Comparison of ENCODE assay signal across 9 cellular contexts in genomic region chr11:22828373-22828772, GRCh38. TPM values are rescaled to one million over a fixed set of nuclear protein-coding genes. Genes with fewer than 3 reads are reported as not detected.
DNase-seq lines count a peak whose midpoint lies in the region; FAIRE-seq and TF ChIP-seq lines count a peak whose summit lies in the region.
"Had no signal": no experiment of that assay in that cellular context is flagged by ENCODE, and none has a peak within 500 bp of the region (broad histone marks: within the 10 kb centered on the region; RNA-seq: fewer than 3 reads in every experiment).

No MANE protein-coding gene starts in this region.

- TF ChIP-seq POLR2A in esophagus muscularis mucosa (IDR thresholded peaks at IDR 0.05; ENCODE audit: low read depth) (no peak), sigmoid colon (IDR thresholded peaks at IDR 0.05) (no peak)

- FAIRE-seq in D721Med (lab: Jason Lieb, UNC) = no peak

- H3K27me3 ChIP-seq in esophagus muscularis mucosa (no peaks in the 10 kb centered on the region), tibial artery (no peaks in the 10 kb centered on the region), sigmoid colon (no peaks in the 10 kb centered on the region)

- H3K36me3 ChIP-seq in esophagus muscularis mucosa (peaks cover 0 to 27% (median 15%) of the 10 kb centered on the region in 4 donors), tibial artery (peaks cover 19 to 35% (median 30%) of the 10 kb centered on the region in 3 donors), sigmoid colon (peaks cover 0 to 30% (median under 1%) of the 10 kb centered on the region in 4 donors)

- H3K27ac Mint-ChIP-seq in activated naive CD4-positive, alpha-beta T cell treated with anti-CD3 and anti-CD28 coated beads for 36 hours = peak overlapping the region; percentile 56

- no peak for TF ChIP-seq CTCF in esophagus muscularis mucosa (IDR thresholded peaks at IDR 0.05)
- TF ChIP-seq CTCF in tibial artery (IDR thresholded peaks at IDR 0.05) = no peak
- no peak for TF ChIP-seq CTCF in D721Med (IDR thresholded peaks at IDR 0.05; ENCODE audit: insufficient read depth, missing control alignments)
- no peak for TF ChIP-seq CTCF in sigmoid colon (IDR thresholded peaks at IDR 0.05)

- peaks cover 13% of the 10 kb centered on the region for H3K4me1 Mint-ChIP-seq in activated naive CD4-positive, alpha-beta T cell treated with anti-CD3 and anti-CD28 coated beads for 36 hours (ENCODE audit: low read depth)

- CTCF ChIA-PET in activated naive CD4-positive, alpha-beta T cell treated with anti-CD3 and anti-CD28 coated beads for 36 hours (lab: Charles Lee) = interaction anchor here (0.7 to 2.9 kb wide), 4 partner anchors 10 to 204 kb away, joined by 3 to 13 read pairs (median 8); no protein-coding TSS in a partner anchor

- H3K4me3 Mint-ChIP-seq in activated naive CD4-positive, alpha-beta T cell treated with anti-CD3 and anti-CD28 coated beads for 36 hours = peak overlapping the region; percentile 88

- DNase-seq in activated naive CD4-positive, alpha-beta T cell treated with anti-CD3 and anti-CD28 coated beads for 36 hours = no peak
- no peak for DNase-seq in activated naive CD4-positive, alpha-beta T cell treated with anti-CD3 and anti-CD28 coated beads, Interleukin-2, amount 50 U/mL, for 16 hours
- DNase-seq in SW480 (ENCODE audit: low spot score) (peak; percentile 3), esophagus muscularis mucosa (ENCODE audit: extremely low spot score) (no peak), tibial artery (no peak), D721Med (ENCODE audit: insufficient read length, low spot score) (no peak), AG08395 (ENCODE audit: low spot score) (no peak), sigmoid colon (no peak)
- DNase-seq: activated CD4-positive, alpha-beta T cell treated with anti-CD3 and anti-CD28 coated beads for 4 hours had no signal

- H3K4me3 ChIP-seq in esophagus muscularis mucosa (peak overlapping the region in 3 of 4 donors; percentile 74 to 90 (median 90)), tibial artery (peak overlapping the region; percentile 89), sigmoid colon (peak overlapping the region in 1 of 4 donors; percentile 91)

- no peaks in the 10 kb centered on the region for H3K27me3 Mint-ChIP-seq in activated naive CD4-positive, alpha-beta T cell treated with anti-CD3 and anti-CD28 coated beads for 36 hours (ENCODE audit: low read depth)

- TF ChIP-seq EP300 in esophagus muscularis mucosa (IDR thresholded peaks at IDR 0.05) = no peak
- no peak for TF ChIP-seq EP300 in sigmoid colon (IDR thresholded peaks at IDR 0.05)

- intact Hi-C loops in activated naive CD4-positive, alpha-beta T cell treated with anti-CD3 and anti-CD28 coated beads for 36 hours (cut with micrococcal nuclease) = loop anchor here (2.0 kb wide), 1 partner anchor 42 kb away; no protein-coding TSS in a partner anchor
- intact Hi-C loops in esophagus muscularis mucosa (cut with DNase I) (loop anchor here (10.0 kb wide), 1 partner anchor 204 kb away; the partner anchor contains the start of gene FANCF), tibial artery (cut with DNase I; ENCODE audit: low total_unique reads) (no loop called here), sigmoid colon (cut with DNase I) (loop anchor here (5.0 kb wide), 1 partner anchor 201 kb away; the partner anchor contains the start of gene FANCF)

- H3K36me3 Mint-ChIP-seq in activated naive CD4-positive, alpha-beta T cell treated with anti-CD3 and anti-CD28 coated beads for 36 hours (ENCODE audit: low read depth) = peaks cover 20% of the 10 kb centered on the region

- H3K4me1 ChIP-seq in esophagus muscularis mucosa = peaks cover 4 to 16% (median 12%) of the 10 kb centered on the region in 4 donors
- H3K4me1 ChIP-seq in tibial artery = peaks cover 0 to 18% (median 0%) of the 10 kb centered on the region in 4 donors
- peaks cover 0 to 13% (median 3%) of the 10 kb centered on the region in 4 donors for H3K4me1 ChIP-seq in sigmoid colon

- H3K9me3 ChIP-seq in esophagus muscularis mucosa = no peaks in the 10 kb centered on the region
- H3K9me3 ChIP-seq in tibial artery = no peaks in the 10 kb centered on the region
- H3K9me3 ChIP-seq in sigmoid colon = no peaks in the 10 kb centered on the region

- WGBS in esophagus muscularis mucosa = 69% methylated on average over 6 of the region's 6 CpGs
- 55 to 56% methylated on average over 6 of the region's 6 CpGs for WGBS in sigmoid colon, 2 donors

- H3K9me3 Mint-ChIP-seq in activated naive CD4-positive, alpha-beta T cell treated with anti-CD3 and anti-CD28 coated beads for 36 hours = no peaks in the 10 kb centered on the region

- no peak overlapping the region for H3K27ac ChIP-seq in esophagus muscularis mucosa (replicated peaks in 1 of 4)
- H3K27ac ChIP-seq in tibial artery = no peak overlapping the region
- no peak overlapping the region for H3K27ac ChIP-seq in sigmoid colon

RNA-seq across cellular contexts. Expression of gene SVIP, which starts 1.2 kb away (rescaled TPM):
- total RNA-seq in activated naive CD4-positive, alpha-beta T cell treated with anti-CD3 and anti-CD28 coated beads for 36 hours = 10 to 100 TPM; 81.2 to 84.2 TPM
- 10 to 100 TPM in 3 of 4 donors, 1 to 10 TPM in 1; 7.9 to 17.0 (median 12.8) TPM for total RNA-seq in esophagus muscularis mucosa
- 10 to 100 TPM in 3 of 4 donors, 1 to 10 TPM in 1; 6.9 to 16.8 (median 12.0) TPM for total RNA-seq in sigmoid colon
- polyA plus RNA-seq in sigmoid colon = 10 to 100 TPM in 2 of 3 donors, 1 to 10 TPM in 1; 9.7 to 17.1 (median 16.2) TPM

RNA-seq across cellular contexts. Expression of gene CCDC179, which starts 31.9 kb away (rescaled TPM):
- not detected for total RNA-seq in activated naive CD4-positive, alpha-beta T cell treated with anti-CD3 and anti-CD28 coated beads for 36 hours
- not detected for total RNA-seq in esophagus muscularis mucosa
- total RNA-seq in sigmoid colon = not detected
- polyA plus RNA-seq in sigmoid colon = not detected

Comparison
In these comparisons a context has a peak if more than half of its experiments do, and no peak if none do; other contexts are left out.
1. RNA of gene SVIP, which starts 1.2 kb away (total RNA-seq): 81.2 to 84.2 TPM in activated naive CD4-positive, alpha-beta T cell treated with anti-CD3 and anti-CD28 coated beads for 36 hours; 7.9 to 17.0 TPM in esophagus muscularis mucosa and 6.9 to 16.8 TPM in sigmoid colon; every median in the first group is over 4 times any median in the second.